Comparison of ENCODE assay signal across 8 cellular contexts in genomic region chr2:159615936-159616733, GRCh38. TPM values are rescaled to one million over a fixed set of nuclear protein-coding genes. Genes with fewer than 3 reads are reported as not detected.
A peak's percentile ranks its signal among the peaks of the same experiment; 100 is the strongest.
DNase-seq lines count a peak whose midpoint lies in the region; ATAC-seq lines count a peak whose summit lies in the region.

BAZ2B (minus strand) TSS chr2:159616548; CDS start chr2:159478719, 137,829 bp downstream.

- ATAC-seq in GM18519 (IDR thresholded peaks at IDR 0.05; ENCODE audit: low FRiP score, unreplicated experiment) (peak; percentile 20), HG03025 (IDR thresholded peaks at IDR 0.05; ENCODE audit: low FRiP score, unreplicated experiment) (peak; percentile 49)
- ATAC-seq in stimulated activated naive B cell treated with anti-CD40 and anti-IgM and Interleukin-4, amounts not matched to agents 10 μg/mL and 1 μg/mL and 100 μg/mL, for 72 hours (replicated peaks) = peak; percentile 73 to 76

- H3K9me3 Mint-ChIP-seq in activated CD4-positive, alpha-beta memory T cell treated with anti-CD3 and anti-CD28 coated beads for 36 hours = no peaks in the 10 kb centered on the region
- H3K9me3 Mint-ChIP-seq in stimulated activated naive B cell treated with anti-CD40 and anti-IgM and Interleukin-4, amounts not matched to agents 10 μg/mL and 1 μg/mL and 100 μg/mL, for 72 hours = no peaks in the 10 kb centered on the region

- DNase-seq in Ammon's horn (ENCODE audit: low spot score) (peak; percentile 88), NCI-H2196 (lab: John Stamatoyannopoulos, UW; ENCODE audit: unreplicated experiment) (peak; percentile 48), epidermal melanocyte (ENCODE audit: insufficient read length, low spot score) (peak; percentile 52), medulla oblongata (ENCODE audit: extremely low spot score) (peak; percentile 93)
- peak; percentile 35 for DNase-seq in activated CD4-positive, alpha-beta memory T cell treated with anti-CD3 and anti-CD28 coated beads for 36 hours
- DNase-seq in stimulated activated naive B cell treated with anti-CD40 and anti-IgM and Interleukin-4, amounts not matched to agents 10 μg/mL and 1 μg/mL and 100 μg/mL, for 72 hours = no peak

- peaks cover 8% of the 10 kb centered on the region for H3K4me1 Mint-ChIP-seq in activated CD4-positive, alpha-beta memory T cell treated with anti-CD3 and anti-CD28 coated beads for 36 hours (ENCODE audit: low read depth)
- peaks cover 13 to 20% of the 10 kb centered on the region in 2 donors for H3K4me1 Mint-ChIP-seq in stimulated activated naive B cell treated with anti-CD40 and anti-IgM and Interleukin-4, amounts not matched to agents 10 μg/mL and 1 μg/mL and 100 μg/mL, for 72 hours

- H3K27ac Mint-ChIP-seq in activated CD4-positive, alpha-beta memory T cell treated with anti-CD3 and anti-CD28 coated beads for 36 hours = no peak within 1 kb of the TSS
- H3K27ac Mint-ChIP-seq in stimulated activated naive B cell treated with anti-CD40 and anti-IgM and Interleukin-4, amounts not matched to agents 10 μg/mL and 1 μg/mL and 100 μg/mL, for 72 hours = peak within 1 kb of the TSS; percentile 88

- peaks cover 18% of the 10 kb centered on the region for H3K27me3 Mint-ChIP-seq in activated CD4-positive, alpha-beta memory T cell treated with anti-CD3 and anti-CD28 coated beads for 36 hours
- no peaks in the 10 kb centered on the region for H3K27me3 Mint-ChIP-seq in stimulated activated naive B cell treated with anti-CD40 and anti-IgM and Interleukin-4, amounts not matched to agents 10 μg/mL and 1 μg/mL and 100 μg/mL, for 72 hours

- peak within 1 kb of the TSS; percentile 82 for H3K4me3 Mint-ChIP-seq in activated CD4-positive, alpha-beta memory T cell treated with anti-CD3 and anti-CD28 coated beads for 36 hours
- peak within 1 kb of the TSS; percentile 91 to 97 for H3K4me3 Mint-ChIP-seq in stimulated activated naive B cell treated with anti-CD40 and anti-IgM and Interleukin-4, amounts not matched to agents 10 μg/mL and 1 μg/mL and 100 μg/mL, for 72 hours

- POLR2A ChIA-PET in activated CD4-positive, alpha-beta memory T cell treated with anti-CD3 and anti-CD28 coated beads for 36 hours (lab: Charles Lee) = no interaction called here

- CTCF ChIA-PET in activated CD4-positive, alpha-beta memory T cell treated with anti-CD3 and anti-CD28 coated beads for 36 hours (lab: Charles Lee) = interaction anchor here (0.9 kb wide), 1 partner anchor 497 kb away, joined by 3 read pairs; no protein-coding TSS in a partner anchor

- intact Hi-C loops in activated CD4-positive, alpha-beta memory T cell treated with anti-CD3 and anti-CD28 coated beads for 36 hours (cut with micrococcal nuclease) = loop anchor here (5.0 to 10.0 kb wide), 2 partner anchors 96 to 349 kb away; partner anchors contain the start of gene MARCHF7

- peaks cover 2% of the 10 kb centered on the region for H3K36me3 Mint-ChIP-seq in activated CD4-positive, alpha-beta memory T cell treated with anti-CD3 and anti-CD28 coated beads for 36 hours
- H3K36me3 Mint-ChIP-seq in stimulated activated naive B cell treated with anti-CD40 and anti-IgM and Interleukin-4, amounts not matched to agents 10 μg/mL and 1 μg/mL and 100 μg/mL, for 72 hours = no peaks in the 10 kb centered on the region

RNA-seq across cellular contexts. Expression of gene BAZ2B, which starts in this region (rescaled TPM):
- 10 to 100 TPM in 1 of 2 experiments, 1 to 10 TPM in 1; 9.1 to 10.2 TPM for total RNA-seq in activated CD4-positive, alpha-beta memory T cell treated with anti-CD3 and anti-CD28 coated beads for 36 hours

Comparison
In these comparisons a context has a peak if more than half of its experiments do, and no peak if none do; other contexts are left out.
1. ATAC-seq: peak in every context shown above with its lines; median percentile 74 in stimulated activated naive B cell treated with anti-CD40 and anti-IgM and Interleukin-4, amounts not matched to agents 10 μg/mL and 1 μg/mL and 100 μg/mL, for 72 hours; 49 in HG03025; 20 in GM18519.